In the genomic region with DNA sequence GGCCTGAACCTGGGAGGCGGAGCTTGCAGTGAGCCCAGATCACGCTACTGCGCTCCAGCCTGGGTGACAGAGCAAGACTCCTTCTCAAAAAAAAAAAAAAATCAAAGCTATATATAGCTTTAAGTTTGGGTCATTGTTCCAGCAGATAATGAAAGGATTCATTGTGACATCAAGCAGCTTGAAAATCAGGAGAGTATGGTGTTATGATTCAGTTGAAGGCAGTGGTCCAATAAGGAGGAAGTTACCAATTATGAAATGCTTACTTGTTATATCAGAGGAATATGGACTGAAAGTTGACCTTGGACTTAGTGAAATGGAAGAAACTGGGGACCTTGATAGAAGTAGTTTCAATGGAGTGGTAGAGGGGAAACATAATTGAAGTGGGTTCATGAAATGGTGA, we compare ENCODE assay signal across 26 cellular contexts.
"Had no signal": no experiment of that assay in that cellular context is flagged by ENCODE, and none has a peak within 500 bp of the region (broad histone marks: within the 10 kb centered on the region; RNA-seq: fewer than 3 reads in every experiment).

No MANE protein-coding gene starts in this region.

- H3K4me1 ChIP-seq: left ventricle myocardium inferior, neural progenitor cell, parathyroid adenoma, psoas muscle, right lobe of liver, tibial nerve, uterus had no signal

- H2AFZ ChIP-seq: neural progenitor cell, parathyroid adenoma had no signal

- H3K4me2 ChIP-seq: neural progenitor cell, smooth muscle cell had no signal

- H3K27ac Mint-ChIP-seq: mesothelial cell of epicardium; natural killer cell; nephron progenitor cell; neural progenitor cell; stimulated activated memory B cell treated with anti-CD40 and anti-IgM and Interleukin-4, amounts not matched to agents 10 μg/mL and 1 μg/mL and 100 μg/mL, for 72 hours; stimulated activated naive CD8-positive, alpha-beta T cell treated with anti-CD3 and anti-CD28 coated beads, Interleukin-15, amount 100 ng/mL, for 72 hours; type B pancreatic cell had no signal

- H3K4me1 Mint-ChIP-seq: mesothelial cell of epicardium; naive B cell; natural killer cell; nephron progenitor cell; neural progenitor cell; stimulated activated memory B cell treated with anti-CD40 and anti-IgM and Interleukin-4, amounts not matched to agents 10 μg/mL and 1 μg/mL and 100 μg/mL, for 72 hours; stimulated activated naive CD8-positive, alpha-beta T cell treated with anti-CD3 and anti-CD28 coated beads, Interleukin-15, amount 100 ng/mL, for 72 hours had no signal

- H3K9me3 Mint-ChIP-seq: neural progenitor cell; stimulated activated memory B cell treated with anti-CD40 and anti-IgM and Interleukin-4, amounts not matched to agents 10 μg/mL and 1 μg/mL and 100 μg/mL, for 72 hours had no signal

- DNase-seq: islet precursor cell; left ventricle myocardium inferior; mesendoderm; naive B cell; natural killer cell; nephron progenitor cell; occipital lobe; psoas muscle; right lobe of liver; stimulated activated CD4-positive, alpha-beta T cell treated with anti-CD3 and anti-CD28 coated beads, Interleukin-1b, Interleukin-23, amount 100 ng/mL, for 48 hours; stimulated activated CD4-positive, alpha-beta T cell treated with anti-CD3 and anti-CD28 coated beads, Interleukin-2, amount 100 ng/mL, for 48 hours; stimulated activated CD4-positive, alpha-beta T cell treated with anti-CD3 and anti-CD28 coated beads, Interleukin-4, amount 100 ng/mL, for 4 hours; stimulated activated CD8-positive, alpha-beta memory T cell treated with anti-CD3 and anti-CD28 coated beads, Interleukin-4, amount 100 ng/mL, for 48 hours; stimulated activated naive CD4-positive, alpha-beta T cell treated with Interleukin-2 at 50 U/mL for 16 hours; stimulated activated naive CD8-positive, alpha-beta T cell treated with anti-CD3 and anti-CD28 coated beads, Interleukin-15, amount 100 ng/mL, for 72 hours; substantia nigra; uterus had no signal

- H3K27ac ChIP-seq: left ventricle myocardium inferior, neural progenitor cell, neutrophil, parathyroid adenoma, psoas muscle, right lobe of liver, tibial nerve, uterus had no signal

- H3K36me3 Mint-ChIP-seq: mesothelial cell of epicardium; naive B cell; natural killer cell; neural progenitor cell; stimulated activated memory B cell treated with anti-CD40 and anti-IgM and Interleukin-4, amounts not matched to agents 10 μg/mL and 1 μg/mL and 100 μg/mL, for 72 hours; type B pancreatic cell had no signal

- H3K4me3 ChIP-seq: left ventricle myocardium inferior, lung, neural progenitor cell, psoas muscle, right lobe of liver, smooth muscle cell, tibial nerve, uterus had no signal

- H3K9ac ChIP-seq: neural progenitor cell, parathyroid adenoma had no signal

- H3K27me3 Mint-ChIP-seq: naive B cell; stimulated activated memory B cell treated with anti-CD40 and anti-IgM and Interleukin-4, amounts not matched to agents 10 μg/mL and 1 μg/mL and 100 μg/mL, for 72 hours; stimulated activated naive CD8-positive, alpha-beta T cell treated with anti-CD3 and anti-CD28 coated beads, Interleukin-15, amount 100 ng/mL, for 72 hours; type B pancreatic cell had no signal

- H3K27me3 ChIP-seq: neural progenitor cell, neutrophil, right lobe of liver, tibial nerve, uterus had no signal

- H3K79me2 ChIP-seq: parathyroid adenoma had no signal

- H3K9me3 ChIP-seq: left ventricle myocardium inferior, neutrophil, psoas muscle, right lobe of liver, tibial nerve, uterus had no signal

- H3K4me3 Mint-ChIP-seq: mesothelial cell of epicardium; naive B cell; natural killer cell; nephron progenitor cell; neural progenitor cell; stimulated activated memory B cell treated with anti-CD40 and anti-IgM and Interleukin-4, amounts not matched to agents 10 μg/mL and 1 μg/mL and 100 μg/mL, for 72 hours; stimulated activated naive CD8-positive, alpha-beta T cell treated with anti-CD3 and anti-CD28 coated beads, Interleukin-15, amount 100 ng/mL, for 72 hours; type B pancreatic cell had no signal

- ATAC-seq: natural killer cell; psoas muscle; right lobe of liver; stimulated activated memory B cell treated with anti-CD40 and anti-IgM and Interleukin-4, amounts not matched to agents 10 μg/mL and 1 μg/mL and 100 μg/mL, for 72 hours; stimulated activated naive CD8-positive, alpha-beta T cell treated with anti-CD3 and anti-CD28 coated beads, Interleukin-15, amount 100 ng/mL, for 72 hours had no signal

- H3K36me3 ChIP-seq: left ventricle myocardium inferior, neural progenitor cell, neutrophil, right lobe of liver, tibial nerve, uterus had no signal
